Comparison of ENCODE assay signal across 12 cellular contexts in genomic region chr20:11682285-11682684, GRCh38.
A peak's percentile ranks its signal among the peaks of the same experiment; 100 is the strongest.
DNase-seq lines count a peak whose midpoint lies in the region; TF ChIP-seq lines count a peak whose summit lies in the region.
"Had no signal": no experiment of that assay in that cellular context is flagged by ENCODE, and none has a peak within 500 bp of the region (broad histone marks: within the 10 kb centered on the region; RNA-seq: fewer than 3 reads in every experiment).

No MANE protein-coding gene starts in this region.

- no peak overlapping the region for H3K27ac ChIP-seq in smooth muscle cell (ENCODE audit: low read depth)
- H3K27ac ChIP-seq: BLaER1 treated with 17β-estradiol and CSF1 and Interleukin-3, amounts not matched to agents 10 nM and 100 nM; GM23248; HL-60 had no signal

- H3K9ac ChIP-seq in smooth muscle cell (ENCODE audit: low read depth), result no peak overlapping the region
- H3K9ac ChIP-seq: BLaER1 treated with 17β-estradiol and CSF1 and Interleukin-3, amounts not matched to agents 10 nM and 100 nM; GM23248 had no signal

- H4K20me1 ChIP-seq in smooth muscle cell (ENCODE audit: low read depth), result no peaks in the 10 kb centered on the region
- H4K20me1 ChIP-seq: BLaER1 treated with 17β-estradiol and CSF1 and Interleukin-3, amounts not matched to agents 10 nM and 100 nM had no signal

- H3K4me3 ChIP-seq in smooth muscle cell, result no peak overlapping the region
- H3K4me3 ChIP-seq: BLaER1 treated with 17β-estradiol and CSF1 and Interleukin-3, amounts not matched to agents 10 nM and 100 nM; GM23248 had no signal

- no peaks in the 10 kb centered on the region for H3F3A ChIP-seq in smooth muscle cell (ENCODE audit: low read depth)

- peak in 2 of 3 experiments; percentile 16 to 47 for DNase-seq in NCI-H1417 (lab: John Stamatoyannopoulos, UW)
- DNase-seq in NCI-H1417 treated with DMSO at 0.1 percent for 48 hours (lab: John Stamatoyannopoulos, UW), result no peak
- peak; percentile 38 for DNase-seq in HuH-7 (ENCODE audit: low spot score)
- DNase-seq in NCI-H69 (lab: John Stamatoyannopoulos, UW), result peak; percentile 61
- no peak for DNase-seq in smooth muscle cell (lab: John Stamatoyannopoulos, UW; ENCODE audit: unreplicated experiment)
- no peak for DNase-seq in NCI-H510A (lab: John Stamatoyannopoulos, UW)
- DNase-seq: Calu3; CD8-positive, alpha-beta T cell; GM23248; HCEC 1CT had no signal

- H3K27me3 ChIP-seq in smooth muscle cell (ENCODE audit: low read depth), result no peaks in the 10 kb centered on the region
- H3K27me3 ChIP-seq: BLaER1 treated with 17β-estradiol and CSF1 and Interleukin-3, amounts not matched to agents 10 nM and 100 nM had no signal

- no peaks in the 10 kb centered on the region for H3K79me2 ChIP-seq in smooth muscle cell (ENCODE audit: low read depth)

- no peak for TF ChIP-seq CTCF in smooth muscle cell (IDR thresholded peaks at IDR 0.05; ENCODE audit: borderline replicate concordance, insufficient read depth, poor library complexity, severe bottlenecking)

- H2AFZ ChIP-seq in smooth muscle cell (ENCODE audit: low read depth), result peak overlapping the region; percentile 12
- H2AFZ ChIP-seq: GM23248 had no signal

- no peaks in the 10 kb centered on the region for H3K4me1 ChIP-seq in smooth muscle cell (ENCODE audit: low read depth)

- H3K4me2 ChIP-seq in smooth muscle cell, result no peak overlapping the region
- H3K4me2 ChIP-seq: BLaER1 treated with 17β-estradiol and CSF1 and Interleukin-3, amounts not matched to agents 10 nM and 100 nM had no signal

- no peaks in the 10 kb centered on the region for H3K9me3 ChIP-seq in smooth muscle cell (replicated peaks; ENCODE audit: low read depth)

- WGBS in smooth muscle cell (ENCODE audit: low lambda C conversion rate), result 63% methylated on average over 3 of the region's 3 CpGs

- H3K36me3 ChIP-seq in smooth muscle cell (ENCODE audit: low read depth), result no peaks in the 10 kb centered on the region
- H3K36me3 ChIP-seq: BLaER1 treated with 17β-estradiol and CSF1 and Interleukin-3, amounts not matched to agents 10 nM and 100 nM had no signal

Comparison
In these comparisons a context has a peak if more than half of its experiments do, and no peak if none do; other contexts are left out.
1. DNase-seq: peak in NCI-H1417 (2 of 3), HuH-7 (single experiment) and NCI-H69 (single experiment); none in NCI-H1417 treated with DMSO at 0.1 percent for 48 hours (single experiment), smooth muscle cell (single experiment) and NCI-H510A (single experiment).